20 cellular contexts compared by ENCODE assay signal in the genomic region with DNA sequence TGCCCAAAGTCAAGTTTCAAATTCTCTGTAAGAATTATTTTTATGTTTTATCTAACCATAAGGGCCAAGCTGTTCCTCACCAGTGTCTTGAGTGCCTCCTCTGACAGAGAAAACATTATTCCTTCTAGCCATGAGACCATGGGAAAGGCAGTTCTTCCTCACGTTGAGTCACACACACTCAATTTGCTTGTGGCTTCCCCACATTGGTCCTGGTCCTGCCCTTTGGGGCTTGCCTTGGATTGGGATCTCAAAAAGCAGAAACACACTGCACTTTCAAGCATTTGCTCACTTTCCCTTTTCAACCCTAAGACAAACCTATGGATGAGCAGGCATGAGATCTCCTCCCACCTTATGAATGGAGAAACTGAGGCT.
"Had no signal": no experiment of that assay in that cellular context is flagged by ENCODE, and none has a peak within 500 bp of the region (broad histone marks: within the 10 kb centered on the region; RNA-seq: fewer than 3 reads in every experiment).

No MANE protein-coding gene starts in this region.

- H3K4me1 ChIP-seq: transverse colon had no signal

- H3K4me3 Mint-ChIP-seq: mesothelial cell of epicardium; natural killer cell; neural crest cell; stimulated activated effector memory CD8-positive, alpha-beta T cell treated with anti-CD3 and anti-CD28 coated beads, Interleukin-12 subunit alpha, Interleukin-12 subunit beta, amount 100 ng/mL, for 72 hours had no signal

- H3K4me3 ChIP-seq: dorsolateral prefrontal cortex, heart left ventricle, ovary, smooth muscle cell, thoracic aorta, transverse colon had no signal

- H3K9me3 ChIP-seq: heart left ventricle, ovary, thoracic aorta, transverse colon had no signal

- H3K9me3 Mint-ChIP-seq: neural crest cell had no signal

- H3K4me1 Mint-ChIP-seq: natural killer cell; neural crest cell; stimulated activated effector memory CD8-positive, alpha-beta T cell treated with anti-CD3 and anti-CD28 coated beads, Interleukin-12 subunit alpha, Interleukin-12 subunit beta, amount 100 ng/mL, for 72 hours had no signal

- FAIRE-seq: frontal cortex had no signal

- H3K36me3 ChIP-seq: heart left ventricle, ovary, thoracic aorta, transverse colon had no signal

- DNase-seq: cortex of kidney; dorsolateral prefrontal cortex; effector CD8-positive, alpha-beta T cell; heart left ventricle; hippocampal formation; natural killer cell; nucleus accumbens; ovary; right cardiac atrium; stimulated activated CD4-positive, alpha-beta T cell treated with anti-CD3 and anti-CD28 coated beads, Interleukin-4, amount 100 ng/mL, for 1 hour; stimulated activated CD8-positive, alpha-beta memory T cell treated with anti-CD3 and anti-CD28 coated beads, Interleukin-4, amount 100 ng/mL, for 48 hours; stimulated activated naive CD8-positive, alpha-beta T cell treated with anti-CD3 and anti-CD28 coated beads, Interleukin-15, Interleukin-2, amounts not matched to agents 100 U/mL and 50 U/mL, for 24 hours; transverse colon had no signal

- H3K4me2 ChIP-seq: smooth muscle cell had no signal

- H3K27me3 ChIP-seq: heart left ventricle, ovary, transverse colon had no signal

- H3K36me3 Mint-ChIP-seq: mesothelial cell of epicardium; natural killer cell; stimulated activated effector memory CD8-positive, alpha-beta T cell treated with anti-CD3 and anti-CD28 coated beads, Interleukin-12 subunit alpha, Interleukin-12 subunit beta, amount 100 ng/mL, for 72 hours had no signal

- H3K27ac Mint-ChIP-seq: mesothelial cell of epicardium; natural killer cell; progenitor cell of endocrine pancreas; stimulated activated effector memory CD8-positive, alpha-beta T cell treated with anti-CD3 and anti-CD28 coated beads, Interleukin-12 subunit alpha, Interleukin-12 subunit beta, amount 100 ng/mL, for 72 hours had no signal

- H3K27ac ChIP-seq: dorsolateral prefrontal cortex, heart left ventricle, ovary, thoracic aorta, transverse colon had no signal
